In the genomic region with DNA sequence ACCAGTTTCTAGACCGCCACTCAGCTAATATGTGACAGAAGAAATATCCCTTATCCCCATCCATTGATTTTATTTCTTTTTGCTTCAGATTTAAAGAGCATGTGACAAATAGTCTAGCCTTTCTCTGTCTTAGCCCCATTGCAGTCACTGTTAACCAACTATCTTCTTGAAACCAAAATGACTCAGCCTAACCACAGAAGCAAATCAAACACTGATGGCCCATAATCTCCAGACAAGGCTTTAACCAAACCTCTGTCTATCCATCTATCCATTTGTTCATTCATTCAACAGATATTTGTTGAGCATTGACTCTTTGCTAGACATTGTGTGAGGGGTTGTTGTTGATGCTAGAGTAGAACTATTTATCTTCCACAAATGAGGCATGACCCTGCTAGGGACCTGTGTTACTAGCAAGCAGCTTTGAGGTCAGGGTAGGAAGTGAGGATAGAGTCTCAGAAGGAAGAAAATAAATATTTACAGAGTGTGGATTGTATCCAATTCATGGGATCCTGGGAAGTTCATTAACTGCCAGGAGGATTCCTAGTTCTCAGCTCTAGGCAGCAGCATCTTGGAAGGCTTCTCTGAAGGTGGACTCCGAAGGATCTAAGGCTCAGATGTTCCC, we compare ENCODE assay signal across 10 cellular contexts. TPM values are rescaled to one million over a fixed set of nuclear protein-coding genes. Genes with fewer than 3 reads are reported as not detected.
DNase-seq lines count a peak whose midpoint lies in the region; ATAC-seq and TF ChIP-seq lines count a peak whose summit lies in the region.
"Had no signal": no experiment of that assay in that cellular context is flagged by ENCODE, and none has a peak within 500 bp of the region (broad histone marks: within the 10 kb centered on the region; RNA-seq: fewer than 3 reads in every experiment).

No MANE protein-coding gene starts in this region.

- no peak overlapping the region for H2AFZ ChIP-seq in OCI-LY7 (ENCODE audit: low read length)

- peak overlapping the region; percentile 75 for H3K27ac Mint-ChIP-seq in activated T-cell treated with anti-CD3 and anti-CD28 coated beads, Interleukin-2, amount 50 U/mL, for 72 hours
- H3K27ac Mint-ChIP-seq in stimulated activated naive B cell treated with anti-CD40 and anti-IgM and Interleukin-4, amounts not matched to agents 10 μg/mL and 1 μg/mL and 100 μg/mL, for 72 hours = no peak overlapping the region
- H3K27ac Mint-ChIP-seq: brain had no signal

- no peak overlapping the region for H3K4me2 ChIP-seq in OCI-LY7 (ENCODE audit: low read length)

- H3K4me3 ChIP-seq in colonic mucosa = no peak overlapping the region
- H3K4me3 ChIP-seq in OCI-LY7 (ENCODE audit: low read depth, low read length, poor library complexity, severe bottlenecking) = no peak overlapping the region

- peak; percentile 91 to 92 for ATAC-seq in activated T-cell treated with anti-CD3 and anti-CD28 coated beads, Interleukin-2, amount 50 U/mL, for 72 hours (replicated peaks in 1 of 2)
- ATAC-seq in HG02938 (IDR thresholded peaks at IDR 0.05; ENCODE audit: unreplicated experiment) (peak; percentile 97), SK-N-SH treated with all-trans-retinoic acid at 6 μM for 48 hours (peak; percentile 77)
- peak; percentile 77 to 85 for ATAC-seq in stimulated activated naive B cell treated with anti-CD40 and anti-IgM and Interleukin-4, amounts not matched to agents 10 μg/mL and 1 μg/mL and 100 μg/mL, for 72 hours (replicated peaks)
- ATAC-seq: left cardiac atrium had no signal

- POLR2A ChIA-PET in OCI-LY7 (lab: Charles Lee) = no interaction called here

- no TSS peak for BruUV-seq in OCI-LY7 (replicated peaks; lab: Mats Ljungman, UMichigan)

- no peaks in the 10 kb centered on the region for H4K20me1 ChIP-seq in OCI-LY7 (ENCODE audit: insufficient read depth, low read length)

- H3K9ac ChIP-seq in colonic mucosa (ENCODE audit: low read depth in 2 of 2, low read length in 2 of 2) = no peak overlapping the region

- H3K36me3 ChIP-seq in colonic mucosa (no peaks in the 10 kb centered on the region), OCI-LY7 (ENCODE audit: insufficient read depth, low read length) (no peaks in the 10 kb centered on the region)

- H3K9me3 ChIP-seq in colonic mucosa (no peaks in the 10 kb centered on the region), OCI-LY7 (ENCODE audit: low read length) (no peaks in the 10 kb centered on the region)

- DNase-seq in activated T-cell treated with anti-CD3 and anti-CD28 coated beads, Interleukin-2, amount 50 U/mL, for 72 hours = no peak
- DNase-seq in activated T-cell treated with anti-CD3 and anti-CD28 coated beads for 4 hours (no peak), colonic mucosa (no peak), OCI-LY7 (ENCODE audit: low spot score) (no peak), iPS-NIHi7 (ENCODE audit: extremely low spot score) (no peak)
- DNase-seq in stimulated activated naive B cell treated with anti-CD40 and anti-IgM and Interleukin-4, amounts not matched to agents 10 μg/mL and 1 μg/mL and 100 μg/mL, for 72 hours = no peak
- DNase-seq: left cardiac atrium had no signal

- H3K9me3 Mint-ChIP-seq in activated T-cell treated with anti-CD3 and anti-CD28 coated beads, Interleukin-2, amount 50 U/mL, for 72 hours = no peaks in the 10 kb centered on the region
- H3K9me3 Mint-ChIP-seq in stimulated activated naive B cell treated with anti-CD40 and anti-IgM and Interleukin-4, amounts not matched to agents 10 μg/mL and 1 μg/mL and 100 μg/mL, for 72 hours = no peaks in the 10 kb centered on the region

- H3K4me1 ChIP-seq in colonic mucosa (no peaks in the 10 kb centered on the region), OCI-LY7 (ENCODE audit: insufficient read depth, low read length, poor library complexity, severe bottlenecking) (no peaks in the 10 kb centered on the region)

- CTCF ChIA-PET in OCI-LY7 (lab: Charles Lee; ENCODE audit: unreplicated experiment) = no interaction called here

- peak overlapping the region; percentile 66 to 82 for H3K4me3 Mint-ChIP-seq in activated T-cell treated with anti-CD3 and anti-CD28 coated beads, Interleukin-2, amount 50 U/mL, for 72 hours
- peak overlapping the region in 1 of 2 donors; percentile 44 for H3K4me3 Mint-ChIP-seq in stimulated activated naive B cell treated with anti-CD40 and anti-IgM and Interleukin-4, amounts not matched to agents 10 μg/mL and 1 μg/mL and 100 μg/mL, for 72 hours
- H3K4me3 Mint-ChIP-seq: brain had no signal

- TF ChIP-seq CTCF in colonic mucosa (IDR thresholded peaks at IDR 0.05) (no peak), OCI-LY7 (conservative IDR thresholded peaks at IDR 0.05; ENCODE audit: low read length) (no peak)

- H3K27me3 ChIP-seq in colonic mucosa = no peaks in the 10 kb centered on the region

- peaks cover 15% of the 10 kb centered on the region for H3K4me1 Mint-ChIP-seq in activated T-cell treated with anti-CD3 and anti-CD28 coated beads, Interleukin-2, amount 50 U/mL, for 72 hours (ENCODE audit: low read depth)
- peaks cover 10 to 15% of the 10 kb centered on the region in 2 donors for H3K4me1 Mint-ChIP-seq in stimulated activated naive B cell treated with anti-CD40 and anti-IgM and Interleukin-4, amounts not matched to agents 10 μg/mL and 1 μg/mL and 100 μg/mL, for 72 hours
- H3K4me1 Mint-ChIP-seq: brain had no signal

- intact Hi-C loops in colonic mucosa (cut with DNase I) (no loop called here), OCI-LY7 (cut with micrococcal nuclease; ENCODE audit: unreplicated experiment) (no loop called here)

- H3K9me2 ChIP-seq in OCI-LY7 (ENCODE audit: insufficient read depth, low read length) = no peaks in the 10 kb centered on the region

- H3K36me3 Mint-ChIP-seq in activated T-cell treated with anti-CD3 and anti-CD28 coated beads, Interleukin-2, amount 50 U/mL, for 72 hours (ENCODE audit: insufficient read depth in 2 of 2) = peaks cover 4 to 18% of the 10 kb centered on the region in 2 donors
- H3K36me3 Mint-ChIP-seq in stimulated activated naive B cell treated with anti-CD40 and anti-IgM and Interleukin-4, amounts not matched to agents 10 μg/mL and 1 μg/mL and 100 μg/mL, for 72 hours = peaks cover 9 to 11% of the 10 kb centered on the region in 2 donors

- H3K79me2 ChIP-seq in OCI-LY7 (ENCODE audit: insufficient read depth, low read depth, low read length) = no peaks in the 10 kb centered on the region

- peaks cover 5% of the 10 kb centered on the region for H3K27me3 Mint-ChIP-seq in activated T-cell treated with anti-CD3 and anti-CD28 coated beads, Interleukin-2, amount 50 U/mL, for 72 hours (ENCODE audit: low read depth)
- H3K27me3 Mint-ChIP-seq in stimulated activated naive B cell treated with anti-CD40 and anti-IgM and Interleukin-4, amounts not matched to agents 10 μg/mL and 1 μg/mL and 100 μg/mL, for 72 hours = no peaks in the 10 kb centered on the region
- H3K27me3 Mint-ChIP-seq: brain had no signal

- H3K27ac ChIP-seq in colonic mucosa = no peak overlapping the region
- no peak overlapping the region for H3K27ac ChIP-seq in OCI-LY7 (ENCODE audit: low read depth, low read length, poor library complexity, severe bottlenecking)

TF ChIP-seq in SK-N-SH treated with all-trans-retinoic acid at 6 μM for 48 hours, 23 proteins besides CTCF, POLR2A, EP300 and RAD21:
- TF ChIP-seq, protein P1, sequence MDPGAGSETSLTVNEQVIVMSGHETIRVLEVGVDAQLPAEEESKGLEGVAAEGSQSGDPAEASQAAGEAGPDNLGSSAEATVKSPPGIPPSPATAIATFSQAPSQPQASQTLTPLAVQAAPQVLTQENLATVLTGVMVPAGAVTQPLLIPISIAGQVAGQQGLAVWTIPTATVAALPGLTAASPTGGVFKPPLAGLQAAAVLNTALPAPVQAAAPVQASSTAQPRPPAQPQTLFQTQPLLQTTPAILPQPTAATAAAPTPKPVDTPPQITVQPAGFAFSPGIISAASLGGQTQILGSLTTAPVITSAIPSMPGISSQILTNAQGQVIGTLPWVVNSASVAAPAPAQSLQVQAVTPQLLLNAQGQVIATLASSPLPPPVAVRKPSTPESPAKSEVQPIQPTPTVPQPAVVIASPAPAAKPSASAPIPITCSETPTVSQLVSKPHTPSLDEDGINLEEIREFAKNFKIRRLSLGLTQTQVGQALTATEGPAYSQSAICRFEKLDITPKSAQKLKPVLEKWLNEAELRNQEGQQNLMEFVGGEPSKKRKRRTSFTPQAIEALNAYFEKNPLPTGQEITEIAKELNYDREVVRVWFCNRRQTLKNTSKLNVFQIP (CRISPR knock-in tag; IDR thresholded peaks at IDR 0.05; ENCODE audit: borderline replicate concordance, low read depth) = no peak
- no peak for TF ChIP-seq OSR1 (CRISPR knock-in tag; IDR thresholded peaks at IDR 0.05)
- TF ChIP-seq GLIS3 (CRISPR knock-in tag; IDR thresholded peaks at IDR 0.05) = no peak
- TF ChIP-seq SNAI2 (CRISPR knock-in tag; IDR thresholded peaks at IDR 0.05) = no peak
- no peak for TF ChIP-seq PPARA (CRISPR knock-in tag; IDR thresholded peaks at IDR 0.05; ENCODE audit: borderline replicate concordance)
- no peak for TF ChIP-seq ZNF565 (CRISPR knock-in tag; conservative IDR thresholded peaks at IDR 0.05; ENCODE audit: low read depth)
- TF ChIP-seq TCF4 (CRISPR knock-in tag; IDR thresholded peaks at IDR 0.05; ENCODE audit: borderline replicate concordance) = no peak
- TF ChIP-seq ZC3H10 (CRISPR knock-in tag; IDR thresholded peaks at IDR 0.05) = no peak

RNA-seq across cellular contexts. Expression of a gene that starts 22.5 kb away (rescaled TPM):
- total RNA-seq in activated T-cell treated with anti-CD3 and anti-CD28 coated beads, Interleukin-2, amount 50 U/mL, for 72 hours = 10 to 100 TPM; 15.0 to 17.8 TPM
- total RNA-seq in colonic mucosa (10 to 100 TPM; 61.7 to 72.1 TPM), OCI-LY7 (2022) (33.1 and 38.1 TPM in 2 replicates)
- 23.5 and 29.3 TPM in 2 replicates for total RNA-seq in OCI-LY7 (2014; rRNA removed; shearing (Covaris generic))

RNA-seq across cellular contexts. Expression of a gene that starts 22.8 kb away (rescaled TPM):
- 10 to 100 TPM; 43.7 to 48.1 TPM for total RNA-seq in activated T-cell treated with anti-CD3 and anti-CD28 coated beads, Interleukin-2, amount 50 U/mL, for 72 hours
- total RNA-seq in colonic mucosa (10 to 100 TPM; 29.9 to 33.9 TPM), OCI-LY7 (2022) (48.7 and 49.4 TPM in 2 replicates)
- total RNA-seq in OCI-LY7 (2014; rRNA removed; shearing (Covaris generic)) = 47.6 and 51.1 TPM in 2 replicates

RNA-seq across cellular contexts. Expression of a gene that starts 39.8 kb away (rescaled TPM):
- 100 to 1,000 TPM; 221 to 294 TPM for total RNA-seq in activated T-cell treated with anti-CD3 and anti-CD28 coated beads, Interleukin-2, amount 50 U/mL, for 72 hours
- total RNA-seq in colonic mucosa (100 to 1,000 TPM; 132 to 184 TPM), OCI-LY7 (2022) (431 and 447 TPM in 2 replicates)
- total RNA-seq in OCI-LY7 (2014; rRNA removed; shearing (Covaris generic)) = 2,042 and 2,127 TPM in 2 replicates

RNA-seq across cellular contexts. Expression of a gene that starts 44.6 kb away (rescaled TPM):
- total RNA-seq in activated T-cell treated with anti-CD3 and anti-CD28 coated beads, Interleukin-2, amount 50 U/mL, for 72 hours = 1 to 10 TPM; 1.7 to 1.9 TPM
- total RNA-seq in colonic mucosa (1 to 10 TPM; 1.9 to 3.0 TPM), OCI-LY7 (2022) (140 and 147 TPM in 2 replicates)
- total RNA-seq in OCI-LY7 (2014; rRNA removed; shearing (Covaris generic)) = 126 and 133 TPM in 2 replicates

RNA-seq across cellular contexts. Expression of a gene that starts 54.7 kb away (rescaled TPM):
- total RNA-seq in activated T-cell treated with anti-CD3 and anti-CD28 coated beads, Interleukin-2, amount 50 U/mL, for 72 hours = 10 to 100 TPM in 1 of 2 donors, 1 to 10 TPM in 1; 7.7 to 10.0 TPM
- 1 to 10 TPM; 4.1 to 6.3 TPM for total RNA-seq in colonic mucosa
- total RNA-seq in OCI-LY7 (2014; rRNA removed; shearing (Covaris generic)) = not detected in 2 replicates
- not detected in 2 replicates for total RNA-seq in OCI-LY7 (2022)
